In genomic region chr2:23925702-23926288, GRCh38 we compare ENCODE assay signal across 8 cellular contexts. TPM values are rescaled to one million over a fixed set of nuclear protein-coding genes. Genes with fewer than 3 reads are reported as not detected.
DNase-seq lines count a peak whose midpoint lies in the region; ATAC-seq and TF ChIP-seq lines count a peak whose summit lies in the region.

No MANE protein-coding gene starts in this region.

- WGBS in SK-N-SH (ENCODE audit: low lambda C conversion rate), result 3% methylated on average over 13 of the region's 13 CpGs

- peak overlapping the region; percentile 91 for H3K27ac ChIP-seq in DND-41 (ENCODE audit: low read length)
- peak overlapping the region; percentile 94 to 95 for H3K27ac ChIP-seq in SK-N-SH (ENCODE audit: low read depth in 2 of 2, low read length in 1 of 2)
- peak overlapping the region; percentile 97 to 98 for H3K27ac ChIP-seq in right atrium auricular region

- POLR2A ChIA-PET in SK-N-SH (lab: Yijun Ruan, JAX), result interaction anchor here (1.1 to 3.8 kb wide), 6 partner anchors 14 to 198 kb away, joined by 3 to 66 read pairs (median 23); partner anchors contain the start of genes FKBP1B, SF3B6, TP53I3 and UBXN2A

- TF ChIP-seq RAD21 in SK-N-SH (IDR thresholded peaks at IDR 0.05; ENCODE audit: low read length), result no peak

- ATAC-seq in DND-41 (ENCODE audit: insufficient read depth, low read depth) (peak; percentile 70), GM21390 (IDR thresholded peaks at IDR 0.05; ENCODE audit: unreplicated experiment) (peak; percentile 59)

- TF ChIP-seq CTCF in DND-41 (IDR thresholded peaks at IDR 0.05; ENCODE audit: borderline replicate concordance, extremely low read depth, low read length, poor library complexity, severe bottlenecking) (no peak), SK-N-SH (IDR thresholded peaks at IDR 0.05) (no peak), right atrium auricular region (IDR thresholded peaks at IDR 0.05) (no peak)

- CTCF ChIA-PET in SK-N-SH (lab: Yijun Ruan, JAX), result interaction anchor here (0.9 to 6.6 kb wide), 20 partner anchors 9 to 158 kb away, joined by 3 to 75 read pairs (median 10); partner anchors contain the start of genes FKBP1B, SF3B6, TP53I3 and UBXN2A

- H3F3A ChIP-seq in SK-N-SH (replicated peaks; ENCODE audit: insufficient read depth), result peaks cover 20% of the 10 kb centered on the region

- H3K9ac ChIP-seq in DND-41 (ENCODE audit: low read depth, low read length), result peak overlapping the region; percentile 99
- peak overlapping the region; percentile 96 for H3K9ac ChIP-seq in SK-N-SH

- no peak for TF ChIP-seq EP300 in SK-N-SH (IDR thresholded peaks at IDR 0.05; ENCODE audit: borderline replicate concordance in 1 of 2, low read depth in 1 of 2, low read length in 1 of 2)

- H4K20me1 ChIP-seq in DND-41 (ENCODE audit: insufficient read depth, low read length) (peaks cover 20% of the 10 kb centered on the region), SK-N-SH (ENCODE audit: insufficient read depth) (peaks cover 14% of the 10 kb centered on the region)

- peak overlapping the region; percentile 96 for H2AFZ ChIP-seq in DND-41 (ENCODE audit: low read depth, low read length)
- H2AFZ ChIP-seq in SK-N-SH (ENCODE audit: low read depth), result peak overlapping the region; percentile 67; the same call in 1 of the 2 replicates

- H3K79me2 ChIP-seq in DND-41 (ENCODE audit: insufficient read depth, low read length) (peaks cover 79% of the 10 kb centered on the region), SK-N-SH (ENCODE audit: insufficient read depth) (peaks cover 85% of the 10 kb centered on the region)

- peak overlapping the region; percentile 88 for H3K4me2 ChIP-seq in DND-41 (ENCODE audit: insufficient read depth, low read length)
- H3K4me2 ChIP-seq in SK-N-SH, result peak overlapping the region; percentile 77

- H3K36me3 ChIP-seq in DND-41 (ENCODE audit: insufficient read depth, low read length) (peaks cover 4% of the 10 kb centered on the region), SK-N-SH (replicated peaks in 1 of 2; ENCODE audit: control insufficient read depth in 1 of 2, insufficient read depth in 2 of 2, low read length in 1 of 2) (peaks cover 0 to 5% of the 10 kb centered on the region in 2 experiments), right atrium auricular region (no peaks in the 10 kb centered on the region)

- peak; percentile 76 for DNase-seq in DND-41
- DNase-seq in HT1080 (ENCODE audit: low read depth), result peak; percentile 73
- DNase-seq in SK-N-SH, result no peak
- DNase-seq in amniotic epithelial cell (ENCODE audit: low read depth), result peak; percentile 59
- peak; percentile 79 for DNase-seq in right atrium auricular region (ENCODE audit: low spot score)
- peak; percentile 75 for DNase-seq in putamen (ENCODE audit: low spot score)
- no peak for DNase-seq in NCI-H2196 treated with DMSO at 0.1 percent for 48 hours (lab: John Stamatoyannopoulos, UW; ENCODE audit: unreplicated experiment)

- H3K9me2 ChIP-seq in SK-N-SH, result no peaks in the 10 kb centered on the region

- H3K27me3 ChIP-seq in DND-41 (ENCODE audit: insufficient read depth, low read length, poor library complexity) (no peaks in the 10 kb centered on the region), SK-N-SH (ENCODE audit: insufficient read depth) (no peaks in the 10 kb centered on the region), right atrium auricular region (no peaks in the 10 kb centered on the region)

- H3K9me3 ChIP-seq in DND-41 (ENCODE audit: insufficient read depth, low read length, severe bottlenecking) (no peaks in the 10 kb centered on the region), SK-N-SH (no peaks in the 10 kb centered on the region), right atrium auricular region (no peaks in the 10 kb centered on the region)

- H3K4me3 ChIP-seq in DND-41 (ENCODE audit: low read depth in 1 of 2, low read length in 2 of 2) (peak overlapping the region; percentile 83 to 94), SK-N-SH (ENCODE audit: low read depth in 2 of 2, low read length in 1 of 2) (peak overlapping the region; percentile 84 to 97), right atrium auricular region (peak overlapping the region; percentile 70 to 96)

- H3K4me1 ChIP-seq in DND-41 (ENCODE audit: insufficient read depth, low read length) (peaks cover 47% of the 10 kb centered on the region), SK-N-SH (ENCODE audit: control insufficient read depth in 1 of 2, insufficient read depth in 2 of 2, low read depth in 1 of 2, low read length in 1 of 2) (peaks cover 8 to 13% of the 10 kb centered on the region in 2 experiments; a peak in 3 of 4 replicates), right atrium auricular region (peaks cover 0 to 40% of the 10 kb centered on the region in 2 donors)

TF ChIP-seq in SK-N-SH, 30 proteins besides CTCF, POLR2A, EP300 and RAD21:
- TF ChIP-seq SIN3A (IDR thresholded peaks at IDR 0.05; ENCODE audit: borderline replicate concordance, low read depth, low read length) (peak; percentile 83; the same call in 1 of the 2 replicates), REST (IDR thresholded peaks at IDR 0.05; ENCODE audit: low read depth, low read length) (no peak), MXI1 (IDR thresholded peaks at IDR 0.05; ENCODE audit: low read depth, low read length) (peak; percentile 72), POLR2AphosphoS5 (IDR thresholded peaks at IDR 0.05; ENCODE audit: low read depth, low read length) (peak; percentile 29; the same call in 1 of the 2 replicates), ELF1 (IDR thresholded peaks at IDR 0.05) (no peak), TAF1 (IDR thresholded peaks at IDR 0.05; ENCODE audit: borderline replicate concordance, low read depth, low read length) (peak; percentile 7; the same call in 1 of the 2 replicates)

RNA-seq across cellular contexts. Expression of gene ATAD2B, which starts 1.1 kb away (rescaled TPM):
- 2.2 and 6.8 TPM in 2 replicates for total RNA-seq in HT1080 (2014; rRNA removed; shearing (Covaris generic))
- 1.7 and 1.9 TPM in 2 replicates for polyA plus RNA-seq in HT1080 (2015; cell fraction: cytosol; rRNA removed)
- polyA plus RNA-seq in HT1080 (2015; cell fraction: nucleus; rRNA removed), result 9.6 and 10.6 TPM in 2 replicates
- 1.3 and 1.7 TPM in 2 replicates for polyA plus RNA-seq in SK-N-SH (2012; rRNA removed)
- polyA plus RNA-seq in SK-N-SH (2012; cell fraction: cytosol; rRNA removed), result 1.5 and 1.6 TPM in 2 replicates
- polyA plus RNA-seq in SK-N-SH (2012; cell fraction: nucleus; rRNA removed), result 2.2 and 5.0 TPM in 2 replicates
- 1 to 10 TPM; 6.0 to 6.7 TPM for total RNA-seq in right atrium auricular region

RNA-seq across cellular contexts. Expression of gene UBXN2A, which starts 14.5 kb away (rescaled TPM):
- total RNA-seq in HT1080 (2014; rRNA removed; shearing (Covaris generic)), result 9.9 and 11.3 TPM in 2 replicates
- 13.9 and 14.1 TPM in 2 replicates for polyA plus RNA-seq in HT1080 (2015; cell fraction: cytosol; rRNA removed)
- 2.0 and 4.4 TPM in 2 replicates for polyA plus RNA-seq in HT1080 (2015; cell fraction: nucleus; rRNA removed)
- 5.8 and 7.1 TPM in 2 replicates for polyA plus RNA-seq in SK-N-SH (2012; rRNA removed)
- polyA plus RNA-seq in SK-N-SH (2012; cell fraction: cytosol; rRNA removed), result 10.7 and 11.5 TPM in 2 replicates
- 3.4 and 3.6 TPM in 2 replicates for polyA plus RNA-seq in SK-N-SH (2012; cell fraction: nucleus; rRNA removed)
- total RNA-seq in right atrium auricular region, result 10 to 100 TPM; 14.3 to 18.7 TPM

Comparison
In these comparisons a context has a peak if more than half of its experiments do, and no peak if none do; other contexts are left out.
1. DNase-seq: peak in DND-41 (single experiment), HT1080 (single experiment), amniotic epithelial cell (single experiment), right atrium auricular region (single experiment) and putamen (single experiment); none in SK-N-SH (single experiment) and NCI-H2196 treated with DMSO at 0.1 percent for 48 hours (single experiment).
2. Peak in every context shown above with its lines, with median percentiles within 50 percentile points of each other: H3K27ac ChIP-seq and H3K4me3 ChIP-seq.